In genomic region chr19:41691268-41691970, GRCh38 we compare ENCODE assay signal across 8 cellular contexts. TPM values are rescaled to one million over a fixed set of nuclear protein-coding genes. Genes with fewer than 3 reads are reported as not detected.
DNase-seq lines count a peak whose midpoint lies in the region; ATAC-seq, FAIRE-seq and TF ChIP-seq lines count a peak whose summit lies in the region.

No MANE protein-coding gene starts in this region.

- no peak overlapping the region for H3K4me3 ChIP-seq in BLaER1 treated with 17β-estradiol and CSF1 and Interleukin-3, amounts not matched to agents 10 nM and 100 nM
- no peak overlapping the region for H3K4me3 ChIP-seq in fibroblast of the aortic adventitia (ENCODE audit: low read depth, low read length)
- no peak overlapping the region for H3K4me3 ChIP-seq in vagina

- H3K27me3 ChIP-seq in BLaER1 treated with 17β-estradiol and CSF1 and Interleukin-3, amounts not matched to agents 10 nM and 100 nM, result no peaks in the 10 kb centered on the region; a peak in 1 of 22 replicates
- no peaks in the 10 kb centered on the region for H3K27me3 ChIP-seq in vagina

- no peak for DNase-seq in GM12891 (ENCODE audit: insufficient read length, low spot score)
- peak; percentile 22 for DNase-seq in SK-N-DZ (ENCODE audit: low spot score)
- no peak for DNase-seq in fibroblast of the aortic adventitia (ENCODE audit: low read depth)
- peak; percentile 25 to 72 for DNase-seq in vagina (ENCODE audit: extremely low spot score in 2 of 2)

- 0 out of 22 replicates have a peak overlapping the region, but pooled peaks of 2 of the 11 experiments have one; percentile 7 to 8 for H3K27ac ChIP-seq in BLaER1 treated with 17β-estradiol and CSF1 and Interleukin-3, amounts not matched to agents 10 nM and 100 nM
- H3K27ac ChIP-seq in vagina, result no peak overlapping the region

- TF ChIP-seq POLR2A in GM12891 (IDR thresholded peaks at IDR 0.05; ENCODE audit: low read depth, low read length), result no peak
- TF ChIP-seq POLR2A in vagina (IDR thresholded peaks at IDR 0.05), result no peak

- no peaks in the 10 kb centered on the region for H3K36me3 ChIP-seq in BLaER1 treated with 17β-estradiol and CSF1 and Interleukin-3, amounts not matched to agents 10 nM and 100 nM
- H3K36me3 ChIP-seq in vagina, result no peaks in the 10 kb centered on the region

- peaks cover 0 to 18% (median 0%) of the 10 kb centered on the region in 11 experiments; a peak in 5 of 22 replicates for H3K9me3 ChIP-seq in BLaER1 treated with 17β-estradiol and CSF1 and Interleukin-3, amounts not matched to agents 10 nM and 100 nM (replicated peaks in 1 of 11)
- no peaks in the 10 kb centered on the region for H3K9me3 ChIP-seq in vagina

- FAIRE-seq in GM12891 (lab: Jason Lieb, UNC), result peak; percentile 47

- intact Hi-C loops in vagina (cut with DNase I), result no loop called here

- ATAC-seq in HG02885 (IDR thresholded peaks at IDR 0.05; ENCODE audit: poor library complexity, unreplicated experiment), result no peak
- ATAC-seq in GM21737 (IDR thresholded peaks at IDR 0.05; ENCODE audit: unreplicated experiment), result no peak
- no peak for ATAC-seq in esophagus mucosa

- H3K4me1 ChIP-seq in BLaER1 treated with 17β-estradiol and CSF1 and Interleukin-3, amounts not matched to agents 10 nM and 100 nM, result peaks cover 9 to 44% (median 39%) of the 10 kb centered on the region in 10 experiments
- H3K4me1 ChIP-seq in vagina, result no peaks in the 10 kb centered on the region

- H3K4me2 ChIP-seq in BLaER1 treated with 17β-estradiol and CSF1 and Interleukin-3, amounts not matched to agents 10 nM and 100 nM, result peak overlapping the region; percentile 21 to 68 (median 53); a peak in 19 of 22 replicates

- peaks cover 0 to 9% (median 0%) of the 10 kb centered on the region in 11 experiments; a peak in 2 of 22 replicates for H4K20me1 ChIP-seq in BLaER1 treated with 17β-estradiol and CSF1 and Interleukin-3, amounts not matched to agents 10 nM and 100 nM

- H3K9ac ChIP-seq in BLaER1 treated with 17β-estradiol and CSF1 and Interleukin-3, amounts not matched to agents 10 nM and 100 nM, result no peak overlapping the region

- TF ChIP-seq CTCF in fibroblast of the aortic adventitia (IDR thresholded peaks at IDR 0.05; ENCODE audit: insufficient read depth, low read length) (peak; percentile 68), vagina (IDR thresholded peaks at IDR 0.05) (no peak)

TF ChIP-seq in GM12891, 5 proteins besides CTCF, POLR2A, EP300 and RAD21:
- TF ChIP-seq POLR2AphosphoS5 (IDR thresholded peaks at IDR 0.05; ENCODE audit: low read depth, low read length) (no peak), PAX5 (IDR thresholded peaks at IDR 0.05; ENCODE audit: insufficient read depth, low read length, severe bottlenecking) (no peak), SPI1 (IDR thresholded peaks at IDR 0.05; ENCODE audit: low read depth, low read length) (no peak), TAF1 (IDR thresholded peaks at IDR 0.05; ENCODE audit: low read depth, low read length) (no peak), POU2F2 (IDR thresholded peaks at IDR 0.05; ENCODE audit: low read depth, low read length) (no peak)

RNA-seq across cellular contexts. Expression of gene CEACAM7, which starts 3.3 kb away (rescaled TPM):
- not detected for polyA plus RNA-seq in GM12891 (2012; ENCODE audit: low read depth, missing spikeins)
- polyA plus RNA-seq in SK-N-DZ (2014; cell fraction: cytosol; rRNA removed), result not detected in 2 replicates
- polyA plus RNA-seq in SK-N-DZ (2014; cell fraction: nucleus; rRNA removed), result not detected in 2 replicates
- not detected in 2 replicates for total RNA-seq in fibroblast of the aortic adventitia (ENCODE audit: low replicate concordance)
- 3.4 TPM for total RNA-seq in vagina
- total RNA-seq in esophagus mucosa, result 71.9 TPM

RNA-seq across cellular contexts. Expression of gene CEACAM5, which starts 17.0 kb away (rescaled TPM):
- not detected for polyA plus RNA-seq in GM12891 (2012; ENCODE audit: low read depth, missing spikeins)
- polyA plus RNA-seq in SK-N-DZ (2014; cell fraction: cytosol; rRNA removed), result not detected in 2 replicates
- not detected in 2 replicates for polyA plus RNA-seq in SK-N-DZ (2014; cell fraction: nucleus; rRNA removed)
- total RNA-seq in fibroblast of the aortic adventitia (ENCODE audit: low replicate concordance) (not detected in 2 replicates), vagina (52.1 TPM), esophagus mucosa (369 TPM)

Comparison
In these comparisons a context has a peak if more than half of its experiments do, and no peak if none do; other contexts are left out.
1. DNase-seq: peak in SK-N-DZ (single experiment) and vagina (2 of 2); none in GM12891 (single experiment) and fibroblast of the aortic adventitia (single experiment).
2. RNA of gene CEACAM7, which starts 3.3 kb away (total RNA-seq): 71.9 TPM in esophagus mucosa (single experiment); 3.4 TPM in vagina (single experiment) and not detected in fibroblast of the aortic adventitia; every median in the first group is over 10 times any median in the second.
3. RNA of gene CEACAM5, which starts 17.0 kb away (total RNA-seq): 369 TPM in esophagus mucosa (single experiment) and 52.1 TPM in vagina (single experiment); not detected in fibroblast of the aortic adventitia; every median in the first group is over 10 times any median in the second.